In the genomic region with DNA sequence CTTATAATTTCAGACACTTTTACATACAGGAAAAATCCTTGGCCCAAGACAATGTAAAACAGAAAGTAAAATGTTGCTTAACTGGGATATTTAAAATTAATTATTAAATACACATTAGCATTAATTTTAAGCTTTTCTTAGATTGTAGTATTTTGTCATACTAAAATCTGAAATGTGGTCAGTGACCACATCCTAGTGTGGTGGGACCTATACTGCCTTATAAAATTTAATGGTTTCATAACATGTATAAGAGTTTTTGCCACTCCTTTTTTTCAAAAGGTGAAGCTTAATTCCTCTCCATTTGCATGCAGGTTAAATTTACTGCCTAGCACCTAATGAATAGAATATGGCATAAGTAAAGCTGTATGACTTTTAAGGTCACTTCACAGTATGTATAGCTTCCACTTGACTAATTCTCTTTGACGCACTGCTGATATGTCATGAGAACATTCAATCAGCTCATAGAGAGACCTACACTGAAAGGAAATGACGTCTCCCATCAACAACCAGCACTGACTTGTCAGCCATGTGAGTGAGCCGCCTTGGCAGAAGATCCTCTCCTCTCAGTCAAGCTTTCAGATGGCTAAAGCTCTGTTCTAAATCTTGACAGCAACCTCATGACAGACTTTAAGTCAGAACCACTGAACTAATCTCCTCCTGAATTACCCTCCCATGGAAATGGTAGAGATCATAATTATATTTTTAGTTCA, we compare ENCODE assay signal across 26 cellular contexts.
DNase-seq lines count a peak whose midpoint lies in the region; ATAC-seq, FAIRE-seq and TF ChIP-seq lines count a peak whose summit lies in the region.
"Had no signal": no experiment of that assay in that cellular context is flagged by ENCODE, and none has a peak within 500 bp of the region (broad histone marks: within the 10 kb centered on the region; RNA-seq: fewer than 3 reads in every experiment).

No MANE protein-coding gene starts in this region.

- H3K23me2 ChIP-seq in H1 (ENCODE audit: low read depth, low read length) = no peaks in the 10 kb centered on the region

- H3K79me2 ChIP-seq in H1 (ENCODE audit: control insufficient read depth in 1 of 2, insufficient read depth in 2 of 2, low read length in 2 of 2) = no peaks in the 10 kb centered on the region

- no peak overlapping the region for H4K8ac ChIP-seq in H1 (ENCODE audit: extremely low read depth, insufficient read depth, low read length)

- POLR2A ChIA-PET in H1 (lab: Charles Lee; ENCODE audit: partially characterized antibody) = no interaction called here

- no peak overlapping the region for H2BK12ac ChIP-seq in H1 (ENCODE audit: low read depth, low read length)

- H3K4me1 ChIP-seq in H1 (replicated peaks in 1 of 4; ENCODE audit: control insufficient read depth in 3 of 4, insufficient read depth in 4 of 4, low read length in 3 of 4) = no peaks in the 10 kb centered on the region

- no peak overlapping the region for H3K4ac ChIP-seq in H1 (replicated peaks; ENCODE audit: insufficient read length, low read depth, low read length)

- H3K79me1 ChIP-seq in H1 (ENCODE audit: low read depth, low read length) = no peaks in the 10 kb centered on the region

- CTCF ChIA-PET in H1 (lab: Charles Lee; ENCODE audit: partially characterized antibody) = interaction anchor here (0.5 kb wide), 1 partner anchor 442 kb away, joined by 3 read pairs; no protein-coding TSS in a partner anchor

- FAIRE-seq in H1 (lab: Jason Lieb, UNC) = no peak
- FAIRE-seq: GM19239 had no signal

- H3K9ac ChIP-seq in H1 (replicated peaks in 1 of 4; ENCODE audit: extremely low read depth in 1 of 4, low read depth in 3 of 4, low read length in 3 of 4) = no peak overlapping the region

- no peak overlapping the region for H2AK5ac ChIP-seq in H1 (ENCODE audit: low read depth, low read length)

- no peak for TF ChIP-seq RAD21 in H1 (IDR thresholded peaks at IDR 0.05 in 1 of 2, conservative IDR thresholded peaks at IDR 0.05 in 1 of 2; ENCODE audit: low read depth in 2 of 2, low read length in 2 of 2)

- no peak overlapping the region for H2BK15ac ChIP-seq in H1 (ENCODE audit: low read length)

- 90% methylated on average over 3 of the region's 3 CpGs; no CpG with 5 or more reads in 1 of the 2 experiments for WGBS in H1 (ENCODE audit: extremely low coverage in 1 of 2, insufficient coverage in 1 of 2, insufficient read length in 1 of 2, insufficient replicate concordance in 2 of 2, low coverage in 1 of 2, low lambda C conversion rate in 2 of 2, missing lambda C conversion rate in 1 of 2), 2 experiments

- no peak overlapping the region for H3K4me2 ChIP-seq in H1 (ENCODE audit: insufficient read depth in 1 of 2, low read depth in 2 of 2, low read length in 2 of 2)

- no peak overlapping the region for H3K56ac ChIP-seq in H1 (replicated peaks; ENCODE audit: insufficient read length, low read depth, low read length)

- DNase-seq in NCI-H82 (lab: John Stamatoyannopoulos, UW) = peak; percentile 57
- no peak for DNase-seq in NCI-H82 treated with DMSO at 0.1 percent for 48 hours (lab: John Stamatoyannopoulos, UW; ENCODE audit: unreplicated experiment)
- DNase-seq in HT1080 (ENCODE audit: low read depth) = peak; percentile 17
- no peak for DNase-seq in H1 (ENCODE audit: low read depth in 1 of 2, low spot score in 2 of 2)
- no peak for DNase-seq in NCI-H1105 treated with DMSO at 0.1 percent for 48 hours (lab: John Stamatoyannopoulos, UW)
- no peak for DNase-seq in pons (ENCODE audit: low spot score)
- DNase-seq: Calu3; CD8-positive, alpha-beta memory T cell; DMS153; EL; KBM-7; MM.1S; NCI-H1092; NCI-H146; NCI-H2029; NCI-H2171 treated with DMSO at 0.1 percent for 48 hours; NCI-H526 treated with DMSO at 0.1 percent for 48 hours; NK-92 treated with Interleukin-12 subunit alpha and Interleukin-12 subunit beta, amount 100 ng/mL, for 24 hours; SIG-M5; T-cell had no signal

- no peaks in the 10 kb centered on the region for H3K27me3 ChIP-seq in H1 (replicated peaks in 1 of 4; ENCODE audit: control insufficient read depth in 3 of 4, extremely low read depth in 1 of 4, insufficient read depth in 3 of 4, low read length in 3 of 4)

- TF ChIP-seq POLR2A in H1 (IDR thresholded peaks at IDR 0.05; ENCODE audit: control extremely low read depth in 1 of 2, low read depth in 2 of 2, low read length in 2 of 2) = no peak

- H3K18ac ChIP-seq in H1 (ENCODE audit: extremely low read depth, low read length) = no peak overlapping the region

- H3K14ac ChIP-seq in H1 (ENCODE audit: insufficient read length) = no peak overlapping the region

- H2BK120ac ChIP-seq in H1 (replicated peaks; ENCODE audit: low read depth, low read length) = no peak overlapping the region

- no peak overlapping the region for H4K91ac ChIP-seq in H1 (replicated peaks; ENCODE audit: insufficient read length, low read length)

- H3K4me3 ChIP-seq in H1 (ENCODE audit: extremely low read depth in 1 of 4, insufficient read depth in 2 of 4, low read depth in 3 of 4, low read length in 4 of 4) = no peak overlapping the region

- no peak for TF ChIP-seq EP300 in H1 (IDR thresholded peaks at IDR 0.05; ENCODE audit: borderline replicate concordance in 1 of 2, low read depth in 2 of 2, low read length in 2 of 2)

- H4K5ac ChIP-seq in H1 (ENCODE audit: insufficient read length, low read depth, low read length) = no peak overlapping the region

- no peaks in the 10 kb centered on the region for H3K9me3 ChIP-seq in H1 (ENCODE audit: insufficient read depth in 2 of 2, low read depth in 1 of 2, low read length in 1 of 2)

- no peak overlapping the region for H2BK20ac ChIP-seq in H1 (ENCODE audit: low read length)

- no peak overlapping the region for H2BK5ac ChIP-seq in H1 (ENCODE audit: low read depth, low read length)

- H4K20me1 ChIP-seq in H1 (replicated peaks in 1 of 2; ENCODE audit: control insufficient read depth in 1 of 2, insufficient read depth in 2 of 2, low read length in 2 of 2) = no peaks in the 10 kb centered on the region

- H3K36me3 ChIP-seq in H1 (ENCODE audit: control insufficient read depth in 2 of 4, insufficient read depth in 4 of 4, low read length in 3 of 4) = no peaks in the 10 kb centered on the region

- no peak overlapping the region for H3K23ac ChIP-seq in H1 (ENCODE audit: insufficient read length)

- H3K27ac ChIP-seq in H1 (ENCODE audit: low read depth, low read length) = no peak overlapping the region
- H3K27ac ChIP-seq: C4-2B, HL-60 had no signal

- no peak for TF ChIP-seq CTCF in H1 (IDR thresholded peaks at IDR 0.05; ENCODE audit: control extremely low read depth in 1 of 3, insufficient read depth in 1 of 3, low read depth in 1 of 3, low read length in 3 of 3)

- H2AFZ ChIP-seq in H1 (ENCODE audit: low read length) = peak overlapping the region; percentile 80; the same call in 1 of the 2 replicates

- no peak for ATAC-seq in GM18498 (IDR thresholded peaks at IDR 0.05; ENCODE audit: unreplicated experiment)
- no peak for ATAC-seq in HG02938 (IDR thresholded peaks at IDR 0.05; ENCODE audit: unreplicated experiment)
- ATAC-seq: Panc1, T-cell had no signal

TF ChIP-seq in H1, 55 proteins besides CTCF, POLR2A, EP300 and RAD21:
- TF ChIP-seq CBX8 (IDR thresholded peaks at IDR 0.05; ENCODE audit: borderline replicate concordance, low read depth, low read length) (no peak), BCL11A (IDR thresholded peaks at IDR 0.05; ENCODE audit: low read depth in 2 of 2, low read length in 2 of 2) (no peak), POU5F1 (IDR thresholded peaks at IDR 0.05; ENCODE audit: low read depth, low read length) (no peak), RFX5 (IDR thresholded peaks at IDR 0.05; ENCODE audit: borderline replicate concordance, low read depth, low read length) (no peak), SIN3A (conservative IDR thresholded peaks at IDR 0.05 in 1 of 2, IDR thresholded peaks at IDR 0.05 in 1 of 2; ENCODE audit: low read depth in 1 of 2, low read length in 2 of 2) (no peak), NRF1 (IDR thresholded peaks at IDR 0.05; ENCODE audit: low read depth, low read length) (no peak), SUZ12 (IDR thresholded peaks at IDR 0.05; ENCODE audit: low read length) (no peak)

Comparison
In these comparisons a context has a peak if more than half of its experiments do, and no peak if none do; other contexts are left out.
1. DNase-seq: peak in NCI-H82 (single experiment) and HT1080 (single experiment); none in NCI-H82 treated with DMSO at 0.1 percent for 48 hours (single experiment), H1 (0 of 2), NCI-H1105 treated with DMSO at 0.1 percent for 48 hours (single experiment) and pons (single experiment).